ENCODE assay signal across 15 cellular contexts in genomic region chr3:52649461-52650210, GRCh38. TPM values are rescaled to one million over a fixed set of nuclear protein-coding genes. Genes with fewer than 3 reads are reported as not detected.
DNase-seq lines count a peak whose midpoint lies in the region; ATAC-seq and TF ChIP-seq lines count a peak whose summit lies in the region.
"Had no signal": no experiment of that assay in that cellular context is flagged by ENCODE, and none has a peak within 500 bp of the region (broad histone marks: within the 10 kb centered on the region; RNA-seq: fewer than 3 reads in every experiment).

No MANE protein-coding gene starts in this region.

- no peak overlapping the region for H3K4me3 ChIP-seq in adrenal gland
- H3K4me3 ChIP-seq in fibroblast of villous mesenchyme (ENCODE audit: low read depth, low read length): no peak overlapping the region
- H3K4me3 ChIP-seq in tibial artery: no peak overlapping the region
- H3K4me3 ChIP-seq: SJCRH30, uterus had no signal

- H3K4me1 Mint-ChIP-seq in activated naive CD8-positive, alpha-beta T cell treated with anti-CD3 and anti-CD28 coated beads for 36 hours: peaks cover 2% of the 10 kb centered on the region
- H3K4me1 Mint-ChIP-seq in activated naive CD8-positive, alpha-beta T cell treated with anti-CD3 and anti-CD28 coated beads, Interleukin-2, amount 50 U/mL, for 24 hours: no peaks in the 10 kb centered on the region

- H3K27me3 Mint-ChIP-seq in activated naive CD8-positive, alpha-beta T cell treated with anti-CD3 and anti-CD28 coated beads for 36 hours: no peaks in the 10 kb centered on the region
- H3K27me3 Mint-ChIP-seq in activated naive CD8-positive, alpha-beta T cell treated with anti-CD3 and anti-CD28 coated beads, Interleukin-2, amount 50 U/mL, for 24 hours: no peaks in the 10 kb centered on the region

- no peaks in the 10 kb centered on the region for H3K9me3 Mint-ChIP-seq in activated naive CD8-positive, alpha-beta T cell treated with anti-CD3 and anti-CD28 coated beads for 36 hours
- no peaks in the 10 kb centered on the region for H3K9me3 Mint-ChIP-seq in activated naive CD8-positive, alpha-beta T cell treated with anti-CD3 and anti-CD28 coated beads, Interleukin-2, amount 50 U/mL, for 24 hours

- no peak overlapping the region for H3K4me3 Mint-ChIP-seq in activated naive CD8-positive, alpha-beta T cell treated with anti-CD3 and anti-CD28 coated beads for 36 hours
- H3K4me3 Mint-ChIP-seq in activated naive CD8-positive, alpha-beta T cell treated with anti-CD3 and anti-CD28 coated beads, Interleukin-2, amount 50 U/mL, for 24 hours: no peak overlapping the region

- no peaks in the 10 kb centered on the region for H3K9me3 ChIP-seq in adrenal gland (replicated peaks in 1 of 3)
- no peaks in the 10 kb centered on the region for H3K9me3 ChIP-seq in tibial artery
- H3K9me3 ChIP-seq: SJCRH30, uterus had no signal

- H3K4me1 ChIP-seq in adrenal gland (replicated peaks in 1 of 2) (peaks cover 0 to 4% of the 10 kb centered on the region in 2 donors), tibial artery (no peaks in the 10 kb centered on the region)
- H3K4me1 ChIP-seq: SJCRH30, uterus had no signal

- no peaks in the 10 kb centered on the region for H3K27me3 ChIP-seq in adrenal gland
- no peaks in the 10 kb centered on the region for H3K27me3 ChIP-seq in tibial artery
- H3K27me3 ChIP-seq: SJCRH30, uterus had no signal

- intact Hi-C loops in adrenal gland (cut with DNase I) (no loop called here), tibial artery (cut with DNase I; ENCODE audit: low total_unique reads) (no loop called here)

- WGBS in adrenal gland, 4 donors: 52 to 70% (median 57%) methylated on average over 5 of the region's 5 CpGs

- H3K27ac ChIP-seq in adrenal gland: peak overlapping the region in 3 of 5 donors; percentile 23 to 82 (median 68)
- H3K27ac ChIP-seq in tibial artery: peak overlapping the region; percentile 9 to 23
- H3K27ac ChIP-seq: SJCRH30 had no signal

- TF ChIP-seq CTCF in adrenal gland (IDR thresholded peaks at IDR 0.05) (no peak), fibroblast of villous mesenchyme (IDR thresholded peaks at IDR 0.05; ENCODE audit: insufficient read depth, low read depth, low read length) (no peak), tibial artery (IDR thresholded peaks at IDR 0.05) (no peak)

- no peak for ATAC-seq in activated naive CD8-positive, alpha-beta T cell treated with anti-CD3 and anti-CD28 coated beads, Interleukin-2, amount 50 U/mL, for 24 hours
- no peak for ATAC-seq in HG03097 (IDR thresholded peaks at IDR 0.05; ENCODE audit: low FRiP score, unreplicated experiment)

- peaks cover 34% of the 10 kb centered on the region for H3K36me3 Mint-ChIP-seq in activated naive CD8-positive, alpha-beta T cell treated with anti-CD3 and anti-CD28 coated beads for 36 hours
- peaks cover 54% of the 10 kb centered on the region for H3K36me3 Mint-ChIP-seq in activated naive CD8-positive, alpha-beta T cell treated with anti-CD3 and anti-CD28 coated beads, Interleukin-2, amount 50 U/mL, for 24 hours (ENCODE audit: low read depth)

- no peak for TF ChIP-seq POLR2A in adrenal gland (IDR thresholded peaks at IDR 0.05)

- DNase-seq in activated naive CD8-positive, alpha-beta T cell treated with anti-CD3 and anti-CD28 coated beads for 36 hours: no peak
- DNase-seq in activated naive CD8-positive, alpha-beta T cell treated with anti-CD3 and anti-CD28 coated beads, Interleukin-2, amount 50 U/mL, for 24 hours: no peak
- DNase-seq in adrenal gland (peak in 5 of 7 donors; percentile 39 to 71 (median 53)), fibroblast of villous mesenchyme (ENCODE audit: low read depth) (peak; percentile 66), tibial artery (no peak), NCI-H187 treated with DMSO at 0.1 percent for 48 hours (lab: John Stamatoyannopoulos, UW) (no peak), MV-4-11 (lab: John Stamatoyannopoulos, UW) (no peak)
- DNase-seq: anterior cingulate cortex; DMS53; kidney; NCI-H2107; NK-92 treated with Interleukin-12 subunit alpha and Interleukin-12 subunit beta, amount 100 ng/mL, for 24 hours; SJCRH30; uterus had no signal

- peak overlapping the region; percentile 13 for H3K27ac Mint-ChIP-seq in activated naive CD8-positive, alpha-beta T cell treated with anti-CD3 and anti-CD28 coated beads for 36 hours
- no peak overlapping the region for H3K27ac Mint-ChIP-seq in activated naive CD8-positive, alpha-beta T cell treated with anti-CD3 and anti-CD28 coated beads, Interleukin-2, amount 50 U/mL, for 24 hours

- H3K36me3 ChIP-seq in adrenal gland (replicated peaks in 1 of 2) (peaks cover 0 to 73% of the 10 kb centered on the region in 2 donors), tibial artery (peaks cover 67 to 91% (median 76%) of the 10 kb centered on the region in 3 donors)
- H3K36me3 ChIP-seq: uterus had no signal

RNA-seq across cellular contexts. Expression of gene PBRM1, which starts 36.1 kb away (rescaled TPM):
- total RNA-seq in activated naive CD8-positive, alpha-beta T cell treated with anti-CD3 and anti-CD28 coated beads for 36 hours: 10 to 100 TPM; 61.5 to 62.1 TPM
- total RNA-seq in adrenal gland (100 to 1,000 TPM in 1 of 8 donors, 10 to 100 TPM in 7; 32.9 to 108 (median 49.3) TPM), fibroblast of villous mesenchyme (74.3 and 87.6 TPM in 2 replicates)
- 10 to 100 TPM in 2 of 3 donors, 1 to 10 TPM in 1; 4.2 to 23.4 (median 10.2) TPM for polyA plus RNA-seq in adrenal gland

RNA-seq across cellular contexts. Expression of gene GNL3, which starts 36.2 kb away (rescaled TPM):
- 100 to 1,000 TPM; 245 to 246 TPM for total RNA-seq in activated naive CD8-positive, alpha-beta T cell treated with anti-CD3 and anti-CD28 coated beads for 36 hours
- 10 to 100 TPM; 23.5 to 80.2 (median 50.6) TPM for total RNA-seq in adrenal gland
- polyA plus RNA-seq in adrenal gland: 100 to 1,000 TPM in 1 of 3 donors, 10 to 100 TPM in 2; 71.8 to 229 (median 95.2) TPM
- total RNA-seq in fibroblast of villous mesenchyme: 114 and 130 TPM in 2 replicates

RNA-seq across cellular contexts. Expression of gene GLT8D1, which starts 56.0 kb away (rescaled TPM):
- 10 to 100 TPM; 29.5 to 30.3 TPM for total RNA-seq in activated naive CD8-positive, alpha-beta T cell treated with anti-CD3 and anti-CD28 coated beads for 36 hours
- total RNA-seq in adrenal gland (10 to 100 TPM; 53.4 to 71.7 (median 62.0) TPM), fibroblast of villous mesenchyme (84.1 and 108 TPM in 2 replicates)
- 10 to 100 TPM; 49.1 to 98.9 (median 52.5) TPM for polyA plus RNA-seq in adrenal gland

RNA-seq across cellular contexts. Expression of gene SPCS1, which starts 56.3 kb away (rescaled TPM):
- 100 to 1,000 TPM; 129 to 137 TPM for total RNA-seq in activated naive CD8-positive, alpha-beta T cell treated with anti-CD3 and anti-CD28 coated beads for 36 hours
- total RNA-seq in adrenal gland (100 to 1,000 TPM; 114 to 409 (median 165) TPM), fibroblast of villous mesenchyme (66.9 and 77.0 TPM in 2 replicates)
- polyA plus RNA-seq in adrenal gland: 100 to 1,000 TPM in 1 of 3 donors, 10 to 100 TPM in 2; 42.2 to 259 (median 73.4) TPM

Comparison
In these comparisons a context has a peak if more than half of its experiments do, and no peak if none do; other contexts are left out.
1. DNase-seq: peak in adrenal gland (5 of 7) and fibroblast of villous mesenchyme (single experiment); none in activated naive CD8-positive, alpha-beta T cell treated with anti-CD3 and anti-CD28 coated beads for 36 hours (single experiment), activated naive CD8-positive, alpha-beta T cell treated with anti-CD3 and anti-CD28 coated beads, Interleukin-2, amount 50 U/mL, for 24 hours (single experiment), tibial artery (0 of 2), NCI-H187 treated with DMSO at 0.1 percent for 48 hours (single experiment) and MV-4-11 (single experiment).